34 cellular contexts compared by ENCODE assay signal in genomic region chr4:128551280-128551679, GRCh38.
"Had no signal": no experiment of that assay in that cellular context is flagged by ENCODE, and none has a peak within 500 bp of the region (broad histone marks: within the 10 kb centered on the region; RNA-seq: fewer than 3 reads in every experiment).

No MANE protein-coding gene starts in this region.

- H3K27ac Mint-ChIP-seq: activated B cell treated with CpG ODN at 0.5 μM for 24 hours; activated CD4-positive, alpha-beta memory T cell treated with anti-CD3 and anti-CD28 coated beads, Interleukin-2, amount 10 ng/mL, durations not matched to agents 7 days and 5 days; activated CD4-positive, alpha-beta T cell treated with anti-CD3 and anti-CD28 coated beads for 36 hours; activated CD4-positive, alpha-beta T cell treated with anti-CD3 and anti-CD28 coated beads, Interleukin-2, amount 10 ng/mL, durations not matched to agents 7 days and 5 days; activated CD8-positive, alpha-beta memory T cell treated with anti-CD3 and anti-CD28 coated beads, Interleukin-2, amount 10 ng/mL, durations not matched to agents 7 days and 5 days; activated CD8-positive, alpha-beta T cell treated with anti-CD3 and anti-CD28 coated beads, Interleukin-2, amount 10 ng/mL, durations not matched to agents 7 days and 5 days; activated naive CD4-positive, alpha-beta T cell treated with anti-CD3 and anti-CD28 coated beads for 36 hours; activated naive CD4-positive, alpha-beta T cell treated with anti-CD3 and anti-CD28 coated beads, Interleukin-2, amount 50 U/mL, for 72 hours; activated naive CD8-positive, alpha-beta T cell treated with anti-CD3 and anti-CD28 coated beads for 36 hours; activated T-cell treated with anti-CD3 and anti-CD28 coated beads, Interleukin-2, amount 50 U/mL, for 24 hours; activated T-helper 2 cell treated with anti-CD3 and anti-CD28 coated beads, Interferon-gamma antibody, Interleukin-2, Interleukin-4, amounts not matched to agents 10 μg/mL and 5 μg/mL and 100 μg/mL, durations not matched to agents 14 hours and 24 hours and 36 hours; T-helper 1 cell treated with Interleukin-12 subunit alpha and Interleukin-12 subunit beta and Interleukin-4 antibody, amounts not matched to agents 30 μg/mL and 1 μg/mL, for 36 hours; T-helper 2 cell treated with Interferon-gamma antibody and Interleukin-4, amounts not matched to agents 5 μg/mL and 100 μg/mL, for 36 hours had no signal

- H3K36me3 ChIP-seq: adrenal gland, brain microvascular endothelial cell, breast epithelium had no signal

- H3K36me3 Mint-ChIP-seq: activated CD8-positive, alpha-beta memory T cell treated with anti-CD3 and anti-CD28 coated beads, Interleukin-2, amount 10 ng/mL, durations not matched to agents 7 days and 5 days had no signal

- H3K4me3 ChIP-seq: adrenal gland, body of pancreas, breast epithelium had no signal

- DNase-seq: activated B cell treated with CpG ODN at 0.5 μM for 24 hours; activated CD4-positive, alpha-beta memory T cell treated with anti-CD3 and anti-CD28 coated beads, Interleukin-2, amount 10 ng/mL, durations not matched to agents 7 days and 5 days; activated CD4-positive, alpha-beta T cell treated with anti-CD3 and anti-CD28 coated beads for 1 hour; activated CD4-positive, alpha-beta T cell treated with anti-CD3 and anti-CD28 coated beads for 36 hours; activated CD4-positive, alpha-beta T cell treated with anti-CD3 and anti-CD28 coated beads for 48 hours; activated CD4-positive, alpha-beta T cell treated with anti-CD3 and anti-CD28 coated beads, Interleukin-2, amount 10 ng/mL, durations not matched to agents 7 days and 5 days; activated CD4-positive, alpha-beta T cell treated with anti-CD3 and anti-CD28 coated beads, Interleukin-2, amount 50 U/mL, for 48 hours; activated CD8-positive, alpha-beta memory T cell treated with anti-CD3 and anti-CD28 coated beads for 24 hours; activated CD8-positive, alpha-beta memory T cell treated with anti-CD3 and anti-CD28 coated beads, Interleukin-2, amount 10 ng/mL, durations not matched to agents 7 days and 5 days; activated CD8-positive, alpha-beta memory T cell treated with anti-CD3 and anti-CD28 coated beads, Interleukin-2, amount 50 U/mL, for 48 hours; activated CD8-positive, alpha-beta T cell treated with anti-CD3 and anti-CD28 coated beads, Interleukin-2, amount 10 ng/mL, durations not matched to agents 7 days and 5 days; activated effector memory CD4-positive, alpha-beta T cell treated with Interleukin-2 at 50 U/mL for 16 hours; activated gamma-delta T cell; activated naive CD4-positive, alpha-beta T cell; activated naive CD4-positive, alpha-beta T cell treated with anti-CD3 and anti-CD28 coated beads for 36 hours; activated naive CD4-positive, alpha-beta T cell treated with anti-CD3 and anti-CD28 coated beads, Interleukin-2, amount 50 U/mL, for 16 hours; activated naive CD8-positive, alpha-beta T cell treated with anti-CD3 and anti-CD28 coated beads for 36 hours; activated T-cell treated with anti-CD3 and anti-CD28 coated beads, Interleukin-2, amount 50 U/mL, for 24 hours; activated T-cell treated with anti-CD3 and anti-CD28 coated beads, Interleukin-2, amount 50 U/mL, for 48 hours; adrenal gland; amniotic stem cell; aorta; body of pancreas; brain microvascular endothelial cell; central memory CD4-positive, alpha-beta T cell; T-helper 2 cell; T-helper 9 cell had no signal

- FAIRE-seq: astrocyte, TTC549 had no signal

- H3K27me3 ChIP-seq: adrenal gland, body of pancreas, brain microvascular endothelial cell, breast epithelium had no signal

- H3K27ac ChIP-seq: brain microvascular endothelial cell, breast epithelium had no signal

- H3K9me3 ChIP-seq: adrenal gland, body of pancreas, breast epithelium had no signal

- H3K9me3 Mint-ChIP-seq: activated B cell treated with CpG ODN at 0.5 μM for 24 hours; activated CD4-positive, alpha-beta memory T cell treated with anti-CD3 and anti-CD28 coated beads, Interleukin-2, amount 10 ng/mL, durations not matched to agents 7 days and 5 days; activated CD4-positive, alpha-beta T cell treated with anti-CD3 and anti-CD28 coated beads, Interleukin-2, amount 10 ng/mL, durations not matched to agents 7 days and 5 days; activated naive CD4-positive, alpha-beta T cell treated with anti-CD3 and anti-CD28 coated beads for 36 hours; activated naive CD4-positive, alpha-beta T cell treated with anti-CD3 and anti-CD28 coated beads, Interleukin-2, amount 50 U/mL, for 72 hours; activated naive CD8-positive, alpha-beta T cell treated with anti-CD3 and anti-CD28 coated beads for 36 hours; activated T-cell treated with anti-CD3 and anti-CD28 coated beads, Interleukin-2, amount 50 U/mL, for 24 hours; activated T-helper 2 cell treated with anti-CD3 and anti-CD28 coated beads, Interferon-gamma antibody, Interleukin-2, Interleukin-4, amounts not matched to agents 10 μg/mL and 5 μg/mL and 100 μg/mL, durations not matched to agents 14 hours and 24 hours and 36 hours; T-helper 1 cell treated with Interleukin-12 subunit alpha and Interleukin-12 subunit beta and Interleukin-4 antibody, amounts not matched to agents 30 μg/mL and 1 μg/mL, for 36 hours; T-helper 2 cell treated with Interferon-gamma antibody and Interleukin-4, amounts not matched to agents 5 μg/mL and 100 μg/mL, for 36 hours had no signal

- H3K4me1 ChIP-seq: breast epithelium had no signal

- H3K4me3 Mint-ChIP-seq: activated B cell treated with CpG ODN at 0.5 μM for 24 hours; activated CD4-positive, alpha-beta memory T cell treated with anti-CD3 and anti-CD28 coated beads, Interleukin-2, amount 10 ng/mL, durations not matched to agents 7 days and 5 days; activated CD4-positive, alpha-beta T cell treated with anti-CD3 and anti-CD28 coated beads for 36 hours; activated CD4-positive, alpha-beta T cell treated with anti-CD3 and anti-CD28 coated beads, Interleukin-2, amount 10 ng/mL, durations not matched to agents 7 days and 5 days; activated CD8-positive, alpha-beta memory T cell treated with anti-CD3 and anti-CD28 coated beads, Interleukin-2, amount 10 ng/mL, durations not matched to agents 7 days and 5 days; activated CD8-positive, alpha-beta T cell treated with anti-CD3 and anti-CD28 coated beads, Interleukin-2, amount 10 ng/mL, durations not matched to agents 7 days and 5 days; activated naive CD4-positive, alpha-beta T cell treated with anti-CD3 and anti-CD28 coated beads for 36 hours; activated naive CD8-positive, alpha-beta T cell treated with anti-CD3 and anti-CD28 coated beads for 36 hours; activated T-cell treated with anti-CD3 and anti-CD28 coated beads, Interleukin-2, amount 50 U/mL, for 24 hours; T-helper 1 cell treated with Interleukin-12 subunit alpha and Interleukin-12 subunit beta and Interleukin-4 antibody, amounts not matched to agents 30 μg/mL and 1 μg/mL, for 36 hours; T-helper 2 cell treated with Interferon-gamma antibody and Interleukin-4, amounts not matched to agents 5 μg/mL and 100 μg/mL, for 36 hours had no signal

- ATAC-seq: activated CD4-positive, alpha-beta T cell treated with anti-CD3 and anti-CD28 coated beads for 36 hours; activated CD8-positive, alpha-beta memory T cell treated with anti-CD3 and anti-CD28 coated beads, Interleukin-2, amount 10 ng/mL, durations not matched to agents 7 days and 5 days; activated CD8-positive, alpha-beta T cell treated with anti-CD3 and anti-CD28 coated beads, Interleukin-2, amount 10 ng/mL, durations not matched to agents 7 days and 5 days; activated naive CD4-positive, alpha-beta T cell treated with anti-CD3 and anti-CD28 coated beads, Interleukin-2, amount 50 U/mL, for 72 hours; body of pancreas had no signal
